37 cellular contexts compared by ENCODE assay signal in the genomic region with DNA sequence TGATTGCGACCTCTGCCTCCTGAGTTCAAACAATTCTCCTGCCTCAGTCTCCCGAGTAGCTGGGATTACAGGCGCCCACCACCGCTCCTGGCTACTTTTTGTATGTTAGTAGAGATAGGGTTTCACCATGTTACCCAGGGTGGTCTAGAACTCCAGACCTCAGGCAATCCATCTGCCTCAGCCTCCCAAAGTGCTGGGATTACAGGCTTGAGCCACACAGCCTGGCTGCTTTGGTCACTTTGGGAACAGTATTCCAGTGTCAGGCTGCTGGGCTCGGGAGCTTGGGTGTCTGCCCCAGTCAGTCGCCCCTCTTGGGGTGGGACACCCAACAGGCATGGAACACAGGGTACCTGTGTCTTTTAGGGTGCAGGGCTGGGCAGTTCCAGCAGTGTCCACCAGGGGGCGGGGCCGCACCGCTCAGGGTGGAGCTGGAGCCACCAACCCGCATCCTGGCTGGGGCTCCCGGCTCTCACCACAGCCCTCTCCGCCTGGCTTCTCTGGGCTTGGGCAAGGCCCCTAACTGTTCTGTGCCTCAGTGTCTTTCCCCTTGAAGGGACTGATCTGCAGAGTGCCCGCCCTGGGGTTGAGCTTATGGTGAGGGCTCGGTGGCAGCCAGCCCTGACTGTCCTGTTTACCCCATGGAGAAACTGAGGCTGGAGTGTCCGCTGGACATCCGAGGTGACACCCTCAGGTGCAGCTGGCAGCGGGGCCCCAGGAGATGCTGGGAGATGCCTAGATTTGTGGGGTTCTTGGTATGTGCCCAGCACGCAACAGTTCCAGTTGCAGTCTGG. TPM values are rescaled to one million over a fixed set of nuclear protein-coding genes. Genes with fewer than 3 reads are reported as not detected.
A peak's percentile ranks its signal among the peaks of the same experiment; 100 is the strongest.
DNase-seq lines count a peak whose midpoint lies in the region; ATAC-seq, FAIRE-seq and TF ChIP-seq lines count a peak whose summit lies in the region.
"Had no signal": no experiment of that assay in that cellular context is flagged by ENCODE, and none has a peak within 500 bp of the region (broad histone marks: within the 10 kb centered on the region; RNA-seq: fewer than 3 reads in every experiment).

No MANE protein-coding gene starts in this region.

- H3K27ac Mint-ChIP-seq in activated T-cell treated with anti-CD3 and anti-CD28 coated beads, Interleukin-2, amount 50 U/mL, for 72 hours = no peak overlapping the region
- H3K27ac Mint-ChIP-seq: activated CD4-positive, alpha-beta memory T cell treated with anti-CD3 and anti-CD28 coated beads, Interleukin-2, amount 10 ng/mL, durations not matched to agents 7 days and 5 days; CD4-positive, alpha-beta T cell had no signal

- H3K79me2 ChIP-seq in endothelial cell of umbilical vein (ENCODE audit: control insufficient read depth, insufficient read depth, low read length) = no peaks in the 10 kb centered on the region
- H3K79me2 ChIP-seq: parathyroid adenoma had no signal

- H3K9me3 ChIP-seq in endothelial cell of umbilical vein (replicated peaks; ENCODE audit: control insufficient read depth, insufficient read depth, low read length) (no peaks in the 10 kb centered on the region), adrenal gland (replicated peaks in 1 of 3) (no peaks in the 10 kb centered on the region)
- H3K9me3 ChIP-seq: body of pancreas, Peyer's patch, right atrium auricular region had no signal

- no peaks in the 10 kb centered on the region for H3K9me3 Mint-ChIP-seq in activated T-cell treated with anti-CD3 and anti-CD28 coated beads, Interleukin-2, amount 50 U/mL, for 72 hours
- H3K9me3 Mint-ChIP-seq: activated CD4-positive, alpha-beta memory T cell treated with anti-CD3 and anti-CD28 coated beads, Interleukin-2, amount 10 ng/mL, durations not matched to agents 7 days and 5 days; CD4-positive, alpha-beta T cell; neural crest cell had no signal

- peak; percentile 48 for DNase-seq in activated T-cell treated with anti-CD3 and anti-CD28 coated beads, Interleukin-2, amount 50 U/mL, for 1 hour
- no peak for DNase-seq in activated T-cell treated with anti-CD3 and anti-CD28 coated beads, Interleukin-2, amount 50 U/mL, for 72 hours
- DNase-seq in H54 (ENCODE audit: insufficient read length, low spot score) = no peak
- DNase-seq in endothelial cell of umbilical vein (ENCODE audit: low read depth, low spot score) = no peak
- DNase-seq in retina = peak; percentile 62
- DNase-seq in anterior cingulate cortex (lab: John Stamatoyannopoulos, UW) = no peak
- no peak for DNase-seq in adrenal gland
- DNase-seq: activated CD4-positive, alpha-beta memory T cell treated with anti-CD3 and anti-CD28 coated beads, Interleukin-2, amount 10 ng/mL, durations not matched to agents 7 days and 5 days; activated CD4-positive, CD25-positive, alpha-beta regulatory T cell treated with anti-CD3 and anti-CD28 coated beads, Interleukin-2, amount 50 U/mL, for 72 hours; activated gamma-delta T cell treated with Interleukin-2 at 50 U/mL for 16 hours; AML-193; body of pancreas; CD4-positive, alpha-beta T cell; DND-41; dorsolateral prefrontal cortex; GF-D8; hippocampal formation; Karpas-422; NCI-H1436 treated with DMSO at 0.1 percent for 48 hours; NCI-H2081 treated with DMSO at 0.1 percent for 48 hours; NCI-H446; NCI-H774; SHP77 treated with DMSO at 0.1 percent for 48 hours; stomach; T-helper 2 cell had no signal

- H3K36me3 ChIP-seq in endothelial cell of umbilical vein (ENCODE audit: control insufficient read depth in 2 of 2, extremely low read depth in 1 of 2, insufficient read depth in 2 of 2, low read length in 2 of 2) (no peaks in the 10 kb centered on the region), adrenal gland (replicated peaks in 1 of 2) (no peaks in the 10 kb centered on the region)
- H3K36me3 ChIP-seq: Peyer's patch, right atrium auricular region, spleen, stomach had no signal

- WGBS in adrenal gland, 4 donors = 29 to 67% (median 34%) methylated on average over 6 to 18 of the region's 18 CpGs

- H3K4me1 ChIP-seq in endothelial cell of umbilical vein (ENCODE audit: control insufficient read depth, extremely low read depth, insufficient read depth, low read length) (no peaks in the 10 kb centered on the region), adrenal gland (replicated peaks in 1 of 2) (peaks cover 9 to 25% of the 10 kb centered on the region in 2 donors)
- H3K4me1 ChIP-seq: parathyroid adenoma had no signal

- H3K9ac ChIP-seq in endothelial cell of umbilical vein (replicated peaks; ENCODE audit: extremely low read depth, insufficient read depth, low read length) = no peak overlapping the region
- H3K9ac ChIP-seq: parathyroid adenoma had no signal

- no peak for TF ChIP-seq CTCF in endothelial cell of umbilical vein (IDR thresholded peaks at IDR 0.05; ENCODE audit: extremely low read depth in 1 of 2, insufficient read depth in 1 of 2, low read depth in 1 of 2, low read length in 2 of 2)
- no peak for TF ChIP-seq CTCF in adrenal gland (IDR thresholded peaks at IDR 0.05)

- H3K9me1 ChIP-seq in endothelial cell of umbilical vein (replicated peaks; ENCODE audit: control insufficient read depth, extremely low read depth, insufficient read depth, low read length) = no peaks in the 10 kb centered on the region

- no TSS peak for BruUV-seq in endothelial cell of umbilical vein (replicated peaks; lab: Mats Ljungman, UMichigan)

- dilution Hi-C loops in endothelial cell of umbilical vein (cut with MboI; ENCODE audit: extremely low pct_ligation_motif_present, low sequenced_read_pairs) = no loop called here

- no peaks in the 10 kb centered on the region for H3K27me3 Mint-ChIP-seq in activated T-cell treated with anti-CD3 and anti-CD28 coated beads, Interleukin-2, amount 50 U/mL, for 72 hours (ENCODE audit: low read depth)
- H3K27me3 Mint-ChIP-seq: CD4-positive, alpha-beta T cell had no signal

- no peak overlapping the region for H3K4me2 ChIP-seq in endothelial cell of umbilical vein (ENCODE audit: insufficient read depth, low read length)

- H4K20me1 ChIP-seq in endothelial cell of umbilical vein (replicated peaks; ENCODE audit: control insufficient read depth, extremely low read depth, insufficient read depth, low read length) = no peaks in the 10 kb centered on the region

- peaks cover 9% of the 10 kb centered on the region for H3K4me1 Mint-ChIP-seq in activated T-cell treated with anti-CD3 and anti-CD28 coated beads, Interleukin-2, amount 50 U/mL, for 72 hours (ENCODE audit: low read depth)

- no peak for ATAC-seq in activated T-cell treated with anti-CD3 and anti-CD28 coated beads, Interleukin-2, amount 50 U/mL, for 72 hours (replicated peaks in 1 of 2)
- no peak for ATAC-seq in HG03139 (IDR thresholded peaks at IDR 0.05; ENCODE audit: unreplicated experiment)
- ATAC-seq: body of pancreas had no signal

- no peak for TF ChIP-seq POLR2A in H54 (IDR thresholded peaks at IDR 0.05; ENCODE audit: low read depth, low read length)
- no peak for TF ChIP-seq POLR2A in endothelial cell of umbilical vein (IDR thresholded peaks at IDR 0.05; ENCODE audit: low read depth, low read length)
- no peak for TF ChIP-seq POLR2A in adrenal gland (IDR thresholded peaks at IDR 0.05)

- no peak overlapping the region for H2AFZ ChIP-seq in endothelial cell of umbilical vein (ENCODE audit: low read depth, low read length)
- H2AFZ ChIP-seq: parathyroid adenoma had no signal

- FAIRE-seq in H54 (lab: Jason Lieb, UNC) (peak; percentile 33), endothelial cell of umbilical vein (lab: Jason Lieb, UNC) (peak; percentile 79)
- FAIRE-seq: A204.1, D721Med, frontal cortex, urothelium cell line had no signal

- no peak overlapping the region for H3K4me3 ChIP-seq in endothelial cell of umbilical vein (replicated peaks in 1 of 3; ENCODE audit: insufficient read depth in 1 of 3, low read depth in 1 of 3, low read length in 3 of 3)
- no peak overlapping the region for H3K4me3 ChIP-seq in adrenal gland
- H3K4me3 ChIP-seq: body of pancreas, dorsolateral prefrontal cortex, right atrium auricular region, spleen, stomach had no signal

- no peaks in the 10 kb centered on the region for H3K27me3 ChIP-seq in endothelial cell of umbilical vein (ENCODE audit: control insufficient read depth in 2 of 2, insufficient read depth in 2 of 2, low read length in 2 of 2)
- H3K27me3 ChIP-seq in adrenal gland = no peaks in the 10 kb centered on the region
- H3K27me3 ChIP-seq: body of pancreas, right atrium auricular region had no signal

- CTCF ChIA-PET in endothelial cell of umbilical vein (lab: Charles Lee) = interaction anchor here (0.6 to 5.1 kb wide), 23 partner anchors 9 to 620 kb away, joined by 3 to 133 read pairs (median 5); no protein-coding TSS in a partner anchor

- POLR2A ChIA-PET in endothelial cell of umbilical vein (lab: Charles Lee) = interaction anchor here (0.9 kb wide), 1 partner anchor 272 kb away, joined by 5 read pairs; no protein-coding TSS in a partner anchor

- H3K27ac ChIP-seq in endothelial cell of umbilical vein (ENCODE audit: insufficient read depth, low read depth, low read length) = no peak overlapping the region
- no peak overlapping the region for H3K27ac ChIP-seq in adrenal gland
- H3K27ac ChIP-seq: parathyroid adenoma had no signal

- no peak overlapping the region for H3K4me3 Mint-ChIP-seq in activated T-cell treated with anti-CD3 and anti-CD28 coated beads, Interleukin-2, amount 50 U/mL, for 72 hours
- H3K4me3 Mint-ChIP-seq: activated CD4-positive, alpha-beta memory T cell treated with anti-CD3 and anti-CD28 coated beads, Interleukin-2, amount 10 ng/mL, durations not matched to agents 7 days and 5 days; CD4-positive, alpha-beta T cell; neural crest cell had no signal

- H3K36me3 Mint-ChIP-seq in activated T-cell treated with anti-CD3 and anti-CD28 coated beads, Interleukin-2, amount 50 U/mL, for 72 hours (ENCODE audit: insufficient read depth in 2 of 2) = no peaks in the 10 kb centered on the region

- intact Hi-C loops in endothelial cell of umbilical vein (cut with micrococcal nuclease) (loop anchor here (1.0 kb wide), 1 partner anchor 273 kb away; no protein-coding TSS in a partner anchor), adrenal gland (cut with DNase I) (loop anchor here (2.0 to 5.0 kb wide), 2 partner anchors 157 to 272 kb away; a partner anchor contains a TSS)

RNA-seq across cellular contexts. Expression of a gene that starts 6.4 kb away (rescaled TPM):
- total RNA-seq in activated T-cell treated with anti-CD3 and anti-CD28 coated beads, Interleukin-2, amount 50 U/mL, for 72 hours = 10 to 100 TPM; 17.2 to 34.1 TPM
- total RNA-seq in endothelial cell of umbilical vein (116 and 164 TPM in 2 replicates), adrenal gland (100 to 1,000 TPM in 1 of 8 donors, 10 to 100 TPM in 3, not detected in 4; 20.2 to 101 (median 59.5) TPM)
- polyA plus RNA-seq in endothelial cell of umbilical vein (not detected in 2 replicates), adrenal gland (not detected)
- not detected in 2 replicates for polyA plus RNA-seq in endothelial cell of umbilical vein (2011; cell fraction: cytosol; rRNA removed)
- not detected in 2 replicates for polyA plus RNA-seq in endothelial cell of umbilical vein (2011; cell fraction: nucleus; rRNA removed)
- not detected in 2 replicates for polyA plus RNA-seq in endothelial cell of umbilical vein (2012)
- under 0.01 TPM in 2 replicates for polyA minus RNA-seq in endothelial cell of umbilical vein
- 3,090 TPM for polyA minus RNA-seq in endothelial cell of umbilical vein (2011; cell fraction: cytosol; rRNA and poly(A)+ RNA removed)
- polyA minus RNA-seq in endothelial cell of umbilical vein (2011; cell fraction: nucleus; rRNA and poly(A)+ RNA removed) = under 0.01 TPM in 1 of 2 replicates, not detected in the other
- total RNA-seq: body of pancreas, frontal cortex, H4, Peyer's patch, right atrium auricular region, stomach had no signal
- polyA plus RNA-seq: spleen, stomach, thymus had no signal

RNA-seq across cellular contexts. Expression of a gene that starts 34.8 kb away (rescaled TPM):
- total RNA-seq in activated T-cell treated with anti-CD3 and anti-CD28 coated beads, Interleukin-2, amount 50 U/mL, for 72 hours = 10 to 100 TPM; 31.7 to 40.0 TPM
- 42.4 and 42.5 TPM in 2 replicates for total RNA-seq in endothelial cell of umbilical vein
- 30.8 and 32.1 TPM in 2 replicates for polyA plus RNA-seq in endothelial cell of umbilical vein
- 37.0 and 38.6 TPM in 2 replicates for polyA plus RNA-seq in endothelial cell of umbilical vein (2011; cell fraction: cytosol; rRNA removed)
- polyA plus RNA-seq in endothelial cell of umbilical vein (2011; cell fraction: nucleus; rRNA removed) = 53.3 and 60.1 TPM in 2 replicates
- polyA plus RNA-seq in endothelial cell of umbilical vein (2012) = 39.0 and 39.5 TPM in 2 replicates
- 15.8 and 18.1 TPM in 2 replicates for polyA minus RNA-seq in endothelial cell of umbilical vein
- polyA minus RNA-seq in endothelial cell of umbilical vein (2011; cell fraction: cytosol; rRNA and poly(A)+ RNA removed) = 39.8 TPM
- 12.5 and 12.8 TPM in 2 replicates for polyA minus RNA-seq in endothelial cell of umbilical vein (2011; cell fraction: nucleus; rRNA and poly(A)+ RNA removed)
- 10 to 100 TPM; 19.0 to 28.5 (median 26.4) TPM for total RNA-seq in adrenal gland
- polyA plus RNA-seq in adrenal gland = 10 to 100 TPM; 18.5 to 21.4 (median 19.5) TPM

Comparison
In these comparisons a context has a peak if more than half of its experiments do, and no peak if none do; other contexts are left out.
1. DNase-seq: peak in activated T-cell treated with anti-CD3 and anti-CD28 coated beads, Interleukin-2, amount 50 U/mL, for 1 hour (single experiment) and retina (single experiment); none in activated T-cell treated with anti-CD3 and anti-CD28 coated beads, Interleukin-2, amount 50 U/mL, for 72 hours (0 of 2), H54 (single experiment), endothelial cell of umbilical vein (single experiment), anterior cingulate cortex (0 of 58) and adrenal gland (0 of 7).